In genomic region chr11:75265851-75266531, GRCh38 we compare ENCODE assay signal across 10 cellular contexts. TPM values are rescaled to one million over a fixed set of nuclear protein-coding genes. Genes with fewer than 3 reads are reported as not detected.
DNase-seq lines count a peak whose midpoint lies in the region; ATAC-seq and TF ChIP-seq lines count a peak whose summit lies in the region.
"Had no signal": no experiment of that assay in that cellular context is flagged by ENCODE, and none has a peak within 500 bp of the region (broad histone marks: within the 10 kb centered on the region; RNA-seq: fewer than 3 reads in every experiment).

No MANE protein-coding gene starts in this region.

- no peaks in the 10 kb centered on the region for H3K27me3 Mint-ChIP-seq in T-cell

- DNase-seq in Right ventricle myocardium superior (peak; percentile 50), left ventricle myocardium inferior (no peak), T-cell (no peak), left ventricle myocardium superior (no peak), upper lobe of right lung (peak; percentile 63), ACHN (no peak), kidney glomerular epithelial cell (lab: John Stamatoyannopoulos, UW) (no peak)
- no peak for DNase-seq in activated T-cell treated with anti-CD3 and anti-CD28 coated beads, Interleukin-2, amount 50 U/mL, for 1 hour
- DNase-seq: GDM1 had no signal

- ATAC-seq in Right ventricle myocardium superior (ENCODE audit: poor library complexity) (peak; percentile 18), T-cell (replicated peaks in 1 of 4) (no peak), left ventricle myocardium superior (peak; percentile 47), upper lobe of right lung (no peak)

- H3K9me3 ChIP-seq in left ventricle myocardium inferior (replicated peaks) (no peaks in the 10 kb centered on the region), upper lobe of right lung (no peaks in the 10 kb centered on the region)

- POLR2A ChIA-PET in T-cell (lab: Charles Lee) = interaction anchor here in 1 of 2 donors (0.6 kb wide), 1 partner anchor 57 kb away, joined by 9 read pairs; no protein-coding TSS in a partner anchor

- H3K36me3 ChIP-seq in left ventricle myocardium inferior = peaks cover 35% of the 10 kb centered on the region
- peaks cover 55% of the 10 kb centered on the region for H3K36me3 ChIP-seq in upper lobe of right lung

- H3K27me3 ChIP-seq in left ventricle myocardium inferior (ENCODE audit: low read depth) (no peaks in the 10 kb centered on the region), upper lobe of right lung (no peaks in the 10 kb centered on the region)

- peak overlapping the region; percentile 61 to 68 for H3K27ac Mint-ChIP-seq in T-cell

- H3K4me3 ChIP-seq in left ventricle myocardium inferior (no peak overlapping the region), upper lobe of right lung (no peak overlapping the region)

- no peaks in the 10 kb centered on the region for H3K9me3 Mint-ChIP-seq in T-cell

- CTCF ChIA-PET in T-cell (lab: Charles Lee) = no interaction called here

- H3K36me3 Mint-ChIP-seq in T-cell = peaks cover 16% of the 10 kb centered on the region

- in situ Hi-C loops in ACHN (cut with HindIII; ENCODE audit: low pct_ligation_motif_present, low pct_unique_long_range_greater_than_20kb, low sequenced_read_pairs) = no loop called here

- intact Hi-C loops in Right ventricle myocardium superior (cut with DNase I) = no loop called here
- intact Hi-C loops in left ventricle myocardium inferior (cut with micrococcal nuclease) = no loop called here
- intact Hi-C loops in left ventricle myocardium superior (cut with micrococcal nuclease) = no loop called here
- intact Hi-C loops in upper lobe of right lung (cut with DNase I) = no loop called here

- H3K4me1 Mint-ChIP-seq in T-cell = peaks cover 30 to 42% (median 37%) of the 10 kb centered on the region in 3 donors

- TF ChIP-seq CTCF in left ventricle myocardium inferior (IDR thresholded peaks at IDR 0.05; ENCODE audit: borderline replicate concordance) (no peak), upper lobe of right lung (IDR thresholded peaks at IDR 0.05) (no peak)

- H3K4me1 ChIP-seq in left ventricle myocardium inferior = peaks cover 25% of the 10 kb centered on the region
- peaks cover 23% of the 10 kb centered on the region for H3K4me1 ChIP-seq in upper lobe of right lung

- H3K27ac ChIP-seq in left ventricle myocardium inferior (replicated peaks) (no peak overlapping the region), upper lobe of right lung (no peak overlapping the region)

- H3K4me3 Mint-ChIP-seq in T-cell = no peak overlapping the region

RNA-seq across cellular contexts. Expression of gene TPBGL, which starts 25.4 kb away (rescaled TPM):
- 0.11 TPM for total RNA-seq in Right ventricle myocardium superior
- total RNA-seq in left ventricle myocardium inferior = 0.16 TPM
- under 1 TPM; 0.13 to 0.59 (median 0.47) TPM for total RNA-seq in T-cell
- not detected for total RNA-seq in left ventricle myocardium superior
- 0.64 TPM for total RNA-seq in upper lobe of right lung
- total RNA-seq: liver had no signal

Comparison
In these comparisons a context has a peak if more than half of its experiments do, and no peak if none do; other contexts are left out.
1. DNase-seq: peak in Right ventricle myocardium superior (single experiment) and upper lobe of right lung (single experiment); none in left ventricle myocardium inferior (single experiment), T-cell (0 of 34), left ventricle myocardium superior (single experiment), ACHN (single experiment), kidney glomerular epithelial cell (single experiment) and activated T-cell treated with anti-CD3 and anti-CD28 coated beads, Interleukin-2, amount 50 U/mL, for 1 hour (single experiment).
2. ATAC-seq: peak in Right ventricle myocardium superior (single experiment) and left ventricle myocardium superior (single experiment); none in T-cell (0 of 4) and upper lobe of right lung (single experiment).